In the genomic region with DNA sequence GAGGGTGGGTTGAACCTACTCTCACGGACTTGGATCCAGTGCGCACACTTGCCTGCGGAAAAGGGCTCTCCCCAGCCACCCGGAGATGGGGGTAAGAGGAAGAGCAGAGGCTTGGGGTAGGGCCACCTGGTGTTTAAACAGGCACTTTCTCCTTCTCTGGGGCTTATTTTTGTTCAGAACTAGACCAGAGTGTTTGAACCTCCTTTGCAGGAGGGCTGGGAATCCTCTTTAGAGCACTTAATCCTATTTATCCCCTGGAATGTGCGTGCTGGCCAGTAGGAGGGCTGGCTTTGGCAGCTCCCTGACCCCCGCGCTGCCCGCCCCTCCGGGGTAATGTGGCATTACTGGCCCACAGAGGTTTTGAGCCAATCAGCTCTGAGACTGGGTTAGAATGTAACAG, we compare ENCODE assay signal across 10 cellular contexts. TPM values are rescaled to one million over a fixed set of nuclear protein-coding genes. Genes with fewer than 3 reads are reported as not detected.
DNase-seq lines count a peak whose midpoint lies in the region; ATAC-seq and TF ChIP-seq lines count a peak whose summit lies in the region.
"Had no signal": no experiment of that assay in that cellular context is flagged by ENCODE, and none has a peak within 500 bp of the region (broad histone marks: within the 10 kb centered on the region; RNA-seq: fewer than 3 reads in every experiment).

No MANE protein-coding gene starts in this region.

- DNase-seq in left ventricle myocardium superior (peak; percentile 35), right cardiac atrium (no peak), activated B cell treated with CpG ODN at 0.5 μM for 24 hours (no peak), iris pigment epithelial cell (ENCODE audit: low read depth) (peak; percentile 97), NCI-H1092 (lab: John Stamatoyannopoulos, UW) (no peak), COLO829 (ENCODE audit: low spot score) (no peak)
- no peak for DNase-seq in stimulated activated CD4-positive, alpha-beta T cell treated with anti-CD3 and anti-CD28 coated beads, Interleukin-1b, Interleukin-23, amount 100 ng/mL, for 48 hours
- DNase-seq: NCI-H1417 treated with DMSO at 0.1 percent for 48 hours, Peyer's patch had no signal

- ATAC-seq in left ventricle myocardium superior (no peak), right cardiac atrium (no peak), activated B cell treated with CpG ODN at 0.5 μM for 24 hours (ENCODE audit: low read depth) (no peak), GM19463 (IDR thresholded peaks at IDR 0.05; ENCODE audit: unreplicated experiment) (no peak)

- H3K4me1 ChIP-seq in right cardiac atrium (ENCODE audit: control insufficient read depth, insufficient read depth, low read length) = peaks cover 4% of the 10 kb centered on the region

- H3K36me3 Mint-ChIP-seq in activated B cell treated with CpG ODN at 0.5 μM for 24 hours (ENCODE audit: low read depth) = peaks cover 4% of the 10 kb centered on the region

- no peaks in the 10 kb centered on the region for H3K9me3 ChIP-seq in right cardiac atrium (ENCODE audit: control insufficient read depth, low read length)
- H3K9me3 ChIP-seq: Peyer's patch had no signal

- no peak for TF ChIP-seq CTCF in activated B cell treated with CpG ODN at 0.5 μM for 24 hours (IDR thresholded peaks at IDR 0.05)

- H3K27ac Mint-ChIP-seq in activated B cell treated with CpG ODN at 0.5 μM for 24 hours = no peak overlapping the region

- CTCF ChIA-PET in activated B cell treated with CpG ODN at 0.5 μM for 24 hours (lab: Charles Lee) = no interaction called here

- H3K4me3 ChIP-seq in right cardiac atrium (ENCODE audit: low read length) = no peak overlapping the region
- H3K4me3 ChIP-seq: Peyer's patch had no signal

- no peak overlapping the region for H3K27ac ChIP-seq in right cardiac atrium (ENCODE audit: low read length)
- H3K27ac ChIP-seq: Peyer's patch had no signal

- H3K4me1 Mint-ChIP-seq in activated B cell treated with CpG ODN at 0.5 μM for 24 hours = peaks cover 18% of the 10 kb centered on the region

- H3K27me3 ChIP-seq in right cardiac atrium (ENCODE audit: control insufficient read depth, insufficient read depth) = no peaks in the 10 kb centered on the region
- H3K27me3 ChIP-seq: Peyer's patch had no signal

- H3K27me3 Mint-ChIP-seq in activated B cell treated with CpG ODN at 0.5 μM for 24 hours = peaks cover 19% of the 10 kb centered on the region

- intact Hi-C loops in left ventricle myocardium superior (cut with micrococcal nuclease) (no loop called here), right cardiac atrium (cut with DNase I) (no loop called here), activated B cell treated with CpG ODN at 0.5 μM for 24 hours (cut with micrococcal nuclease) (loop anchor here (5.0 to 10.0 kb wide), 3 partner anchors 270 to 697 kb away; a partner anchor contains a TSS)

- no peaks in the 10 kb centered on the region for H3K9me3 Mint-ChIP-seq in activated B cell treated with CpG ODN at 0.5 μM for 24 hours

- POLR2A ChIA-PET in activated B cell treated with CpG ODN at 0.5 μM for 24 hours (lab: Charles Lee) = interaction anchor here (3.0 kb wide), 1 partner anchor 14 kb away, joined by 28 read pairs; a partner anchor contains a TSS

- WGBS in right cardiac atrium = 53% methylated on average over 9 of the region's 9 CpGs

- H3K4me3 Mint-ChIP-seq in activated B cell treated with CpG ODN at 0.5 μM for 24 hours = peak overlapping the region; percentile 55

RNA-seq across cellular contexts. Expression of a gene that starts 2.0 kb away (rescaled TPM):
- total RNA-seq in left ventricle myocardium superior (15.3 TPM), right cardiac atrium (1 to 10 TPM; 1.7 to 6.6 (median 3.8) TPM), activated B cell treated with CpG ODN at 0.5 μM for 24 hours (not detected in 2 replicates)
- polyA plus RNA-seq in right cardiac atrium = 1.2 TPM

RNA-seq across cellular contexts. Expression of a gene that starts 2.7 kb away (rescaled TPM):
- total RNA-seq in left ventricle myocardium superior (23.4 TPM), right cardiac atrium (10 to 100 TPM; 16.0 to 27.9 (median 23.0) TPM), activated B cell treated with CpG ODN at 0.5 μM for 24 hours (33.1 and 44.7 TPM in 2 replicates)
- 8.4 TPM for polyA plus RNA-seq in right cardiac atrium

RNA-seq across cellular contexts. Expression of a gene that starts 14.0 kb away (rescaled TPM):
- total RNA-seq in left ventricle myocardium superior = 24.8 TPM
- total RNA-seq in right cardiac atrium = 10 to 100 TPM in 3 of 4 donors, 1 to 10 TPM in 1; 9.3 to 16.9 (median 14.0) TPM
- 12.3 TPM for polyA plus RNA-seq in right cardiac atrium
- total RNA-seq in activated B cell treated with CpG ODN at 0.5 μM for 24 hours = 8.5 and 9.0 TPM in 2 replicates

RNA-seq across cellular contexts. Expression of a gene that starts 41.9 kb away (rescaled TPM):
- total RNA-seq in left ventricle myocardium superior = not detected
- total RNA-seq in right cardiac atrium = 1 to 10 TPM in 1 of 4 donors, under 1 TPM in 3; 0.06 to 1.0 (median 0.13) TPM
- not detected for polyA plus RNA-seq in right cardiac atrium
- total RNA-seq in activated B cell treated with CpG ODN at 0.5 μM for 24 hours = 1.1 and 1.2 TPM in 2 replicates

Comparison
In these comparisons a context has a peak if more than half of its experiments do, and no peak if none do; other contexts are left out.
1. DNase-seq: peak in left ventricle myocardium superior (single experiment) and iris pigment epithelial cell (single experiment); none in right cardiac atrium (0 of 3), activated B cell treated with CpG ODN at 0.5 μM for 24 hours (single experiment), NCI-H1092 (single experiment), stimulated activated CD4-positive, alpha-beta T cell treated with anti-CD3 and anti-CD28 coated beads, Interleukin-1b, Interleukin-23, amount 100 ng/mL, for 48 hours (single experiment) and COLO829 (single experiment).